18 cellular contexts compared by ENCODE assay signal in genomic region chr13:18947376-18947977, GRCh38.
A peak's percentile ranks its signal among the peaks of the same experiment; 100 is the strongest.
DNase-seq lines count a peak whose midpoint lies in the region; ATAC-seq and TF ChIP-seq lines count a peak whose summit lies in the region.
"Had no signal": no experiment of that assay in that cellular context is flagged by ENCODE, and none has a peak within 500 bp of the region (broad histone marks: within the 10 kb centered on the region; RNA-seq: fewer than 3 reads in every experiment).

No MANE protein-coding gene starts in this region.

- H3K36me3 Mint-ChIP-seq in activated CD4-positive, alpha-beta T cell treated with anti-CD3 and anti-CD28 coated beads, Interleukin-2, amount 10 ng/mL, durations not matched to agents 24 days and 14 days (ENCODE audit: low read depth) = no peaks in the 10 kb centered on the region
- no peaks in the 10 kb centered on the region for H3K36me3 Mint-ChIP-seq in activated CD4-positive, alpha-beta T cell treated with anti-CD3 and anti-CD28 coated beads for 36 hours (ENCODE audit: low read depth)
- no peaks in the 10 kb centered on the region for H3K36me3 Mint-ChIP-seq in neural progenitor cell
- H3K36me3 Mint-ChIP-seq: CD14-positive monocyte; CD4-positive, alpha-beta memory T cell had no signal

- no peaks in the 10 kb centered on the region for H3K9me3 Mint-ChIP-seq in activated CD4-positive, alpha-beta T cell treated with anti-CD3 and anti-CD28 coated beads, Interleukin-2, amount 10 ng/mL, durations not matched to agents 24 days and 14 days
- H3K9me3 Mint-ChIP-seq in activated CD4-positive, alpha-beta T cell treated with anti-CD3 and anti-CD28 coated beads for 36 hours (ENCODE audit: low read depth) = no peaks in the 10 kb centered on the region
- peaks cover 43% of the 10 kb centered on the region for H3K9me3 Mint-ChIP-seq in neural progenitor cell

- H3K4me3 ChIP-seq in HEK293 (ENCODE audit: low read depth, low read length) = no peak overlapping the region
- no peak overlapping the region for H3K4me3 ChIP-seq in neural progenitor cell
- no peak overlapping the region for H3K4me3 ChIP-seq in effector memory CD4-positive, alpha-beta T cell (ENCODE audit: insufficient read depth, low read depth, low read length, poor library complexity, severe bottlenecking)
- H3K4me3 ChIP-seq: A549, BLaER1 had no signal

- H3K27ac Mint-ChIP-seq in activated CD4-positive, alpha-beta T cell treated with anti-CD3 and anti-CD28 coated beads, Interleukin-2, amount 10 ng/mL, durations not matched to agents 24 days and 14 days = no peak overlapping the region
- H3K27ac Mint-ChIP-seq in activated CD4-positive, alpha-beta T cell treated with anti-CD3 and anti-CD28 coated beads for 36 hours = no peak overlapping the region
- no peak overlapping the region for H3K27ac Mint-ChIP-seq in neural progenitor cell
- H3K27ac Mint-ChIP-seq: CD14-positive monocyte, H9 had no signal

- H3K4me2 ChIP-seq in neural progenitor cell = no peak overlapping the region
- H3K4me2 ChIP-seq: A549, BLaER1 had no signal

- no peak for ATAC-seq in activated CD4-positive, alpha-beta T cell treated with anti-CD3 and anti-CD28 coated beads for 36 hours
- no peak for ATAC-seq in sciatic nerve
- no peak for ATAC-seq in HG03045 (IDR thresholded peaks at IDR 0.05; ENCODE audit: unreplicated experiment)
- ATAC-seq: A549 had no signal

- DNase-seq in activated CD4-positive, alpha-beta T cell treated with anti-CD3 and anti-CD28 coated beads, Interleukin-2, amount 10 ng/mL, durations not matched to agents 24 days and 14 days = peak; percentile 25
- no peak for DNase-seq in activated CD4-positive, alpha-beta T cell treated with anti-CD3 and anti-CD28 coated beads for 36 hours
- DNase-seq in neural progenitor cell (ENCODE audit: low spot score) (no peak), sciatic nerve (ENCODE audit: low spot score) (peak; percentile 39), OCI-M2 (lab: John Stamatoyannopoulos, UW; ENCODE audit: unreplicated experiment) (no peak)
- DNase-seq in effector memory CD4-positive, alpha-beta T cell = no peak
- DNase-seq: AML-193; CD4-positive, alpha-beta memory T cell; DMS153; DMS79; GDM1; H9 had no signal

- no peaks in the 10 kb centered on the region for H3K36me3 ChIP-seq in HEK293 (ENCODE audit: control insufficient read depth in 2 of 2, insufficient read depth in 1 of 2, low read length in 2 of 2)
- no peaks in the 10 kb centered on the region for H3K36me3 ChIP-seq in neural progenitor cell
- no peaks in the 10 kb centered on the region for H3K36me3 ChIP-seq in effector memory CD4-positive, alpha-beta T cell (ENCODE audit: control insufficient read depth, insufficient read depth, low read length)
- H3K36me3 ChIP-seq: BLaER1 had no signal

- no peak overlapping the region for H3K4me3 Mint-ChIP-seq in activated CD4-positive, alpha-beta T cell treated with anti-CD3 and anti-CD28 coated beads, Interleukin-2, amount 10 ng/mL, durations not matched to agents 24 days and 14 days
- H3K4me3 Mint-ChIP-seq in activated CD4-positive, alpha-beta T cell treated with anti-CD3 and anti-CD28 coated beads for 36 hours = no peak overlapping the region
- H3K4me3 Mint-ChIP-seq in neural progenitor cell = peak overlapping the region; percentile 30
- H3K4me3 Mint-ChIP-seq: CD14-positive monocyte; CD4-positive, alpha-beta memory T cell had no signal

- POLR2A ChIA-PET in activated CD4-positive, alpha-beta T cell treated with anti-CD3 and anti-CD28 coated beads for 36 hours (lab: Charles Lee) = no interaction called here
- POLR2A ChIA-PET in HEK293 (lab: Yijun Ruan, JAX) = no interaction called here

- H3F3A ChIP-seq in neural progenitor cell (ENCODE audit: low read depth) = no peaks in the 10 kb centered on the region

- no peaks in the 10 kb centered on the region for H3K4me1 Mint-ChIP-seq in activated CD4-positive, alpha-beta T cell treated with anti-CD3 and anti-CD28 coated beads, Interleukin-2, amount 10 ng/mL, durations not matched to agents 24 days and 14 days
- H3K4me1 Mint-ChIP-seq in activated CD4-positive, alpha-beta T cell treated with anti-CD3 and anti-CD28 coated beads for 36 hours = no peaks in the 10 kb centered on the region
- no peaks in the 10 kb centered on the region for H3K4me1 Mint-ChIP-seq in neural progenitor cell
- H3K4me1 Mint-ChIP-seq: CD14-positive monocyte; CD4-positive, alpha-beta memory T cell; H9 had no signal

- H3K27me3 Mint-ChIP-seq in activated CD4-positive, alpha-beta T cell treated with anti-CD3 and anti-CD28 coated beads, Interleukin-2, amount 10 ng/mL, durations not matched to agents 24 days and 14 days = no peaks in the 10 kb centered on the region
- no peaks in the 10 kb centered on the region for H3K27me3 Mint-ChIP-seq in activated CD4-positive, alpha-beta T cell treated with anti-CD3 and anti-CD28 coated beads for 36 hours
- H3K27me3 Mint-ChIP-seq in neural progenitor cell (ENCODE audit: insufficient read depth, low read depth) = peaks cover 9% of the 10 kb centered on the region

- TF ChIP-seq CTCF in HEK293 (tag by site-specific recombination; IDR thresholded peaks at IDR 0.05) (no peak), neural progenitor cell (IDR thresholded peaks at IDR 0.05) (no peak)

- intact Hi-C loops in activated CD4-positive, alpha-beta T cell treated with anti-CD3 and anti-CD28 coated beads, Interleukin-2, amount 10 ng/mL, durations not matched to agents 24 days and 14 days (cut with micrococcal nuclease) = no loop called here
- intact Hi-C loops in activated CD4-positive, alpha-beta T cell treated with anti-CD3 and anti-CD28 coated beads for 36 hours (cut with DNase I, micrococcal nuclease) = no loop called here
- intact Hi-C loops in sciatic nerve (cut with DNase I) = no loop called here

- no peak overlapping the region for H2AFZ ChIP-seq in neural progenitor cell (replicated peaks)

- no peak overlapping the region for H3K9ac ChIP-seq in neural progenitor cell
- H3K9ac ChIP-seq: BLaER1 had no signal

- H3K4me1 ChIP-seq in HEK293 (ENCODE audit: control insufficient read depth, insufficient read depth, low read length) = no peaks in the 10 kb centered on the region
- no peaks in the 10 kb centered on the region for H3K4me1 ChIP-seq in neural progenitor cell
- no peaks in the 10 kb centered on the region for H3K4me1 ChIP-seq in effector memory CD4-positive, alpha-beta T cell (ENCODE audit: control insufficient read depth, insufficient read depth, low read length, poor library complexity, severe bottlenecking)
- H3K4me1 ChIP-seq: A549, BLaER1 had no signal

- H3K27me3 ChIP-seq in neural progenitor cell = no peaks in the 10 kb centered on the region
- no peaks in the 10 kb centered on the region for H3K27me3 ChIP-seq in effector memory CD4-positive, alpha-beta T cell (replicated peaks; ENCODE audit: control insufficient read depth, insufficient read depth, low read length, poor library complexity, severe bottlenecking)
- H3K27me3 ChIP-seq: BLaER1 had no signal

- CTCF ChIA-PET in activated CD4-positive, alpha-beta T cell treated with anti-CD3 and anti-CD28 coated beads for 36 hours (lab: Charles Lee) = no interaction called here
- CTCF ChIA-PET in HEK293 (lab: Yijun Ruan, JAX) = no interaction called here

- no peaks in the 10 kb centered on the region for H3K79me2 ChIP-seq in neural progenitor cell (ENCODE audit: low read depth)

- H3K27ac ChIP-seq in HEK293 (ENCODE audit: extremely low read depth, low read depth, low read length) (no peak overlapping the region), neural progenitor cell (no peak overlapping the region)
- H3K27ac ChIP-seq in effector memory CD4-positive, alpha-beta T cell (ENCODE audit: insufficient read depth, low read length, poor library complexity, severe bottlenecking) = no peak overlapping the region
- H3K27ac ChIP-seq: 22Rv1, A549, BLaER1 had no signal

- H3K9me3 ChIP-seq in HEK293 (ENCODE audit: control insufficient read depth, insufficient read depth, low read depth, low read length) = no peaks in the 10 kb centered on the region
- H3K9me3 ChIP-seq in neural progenitor cell (ENCODE audit: low read depth) = peaks cover 6% of the 10 kb centered on the region
- no peaks in the 10 kb centered on the region for H3K9me3 ChIP-seq in effector memory CD4-positive, alpha-beta T cell (ENCODE audit: control insufficient read depth, low read length)
- H3K9me3 ChIP-seq: A549, BLaER1 had no signal

- H4K20me1 ChIP-seq in neural progenitor cell (ENCODE audit: low read depth) = no peaks in the 10 kb centered on the region
- H4K20me1 ChIP-seq: BLaER1 had no signal

TF ChIP-seq in HEK293, 187 proteins besides CTCF, POLR2A, EP300 and RAD21:
- TF ChIP-seq ZNF701 (tag by site-specific recombination; IDR thresholded peaks at IDR 0.05) (no peak), EGR2 (tag by site-specific recombination; IDR thresholded peaks at IDR 0.05; ENCODE audit: low read depth) (peak; percentile 52; the same call in 1 of the 2 replicates)

Comparison
In these comparisons a context has a peak if more than half of its experiments do, and no peak if none do; other contexts are left out.
1. DNase-seq: peak in activated CD4-positive, alpha-beta T cell treated with anti-CD3 and anti-CD28 coated beads, Interleukin-2, amount 10 ng/mL, durations not matched to agents 24 days and 14 days (single experiment) and sciatic nerve (single experiment); none in activated CD4-positive, alpha-beta T cell treated with anti-CD3 and anti-CD28 coated beads for 36 hours (single experiment), neural progenitor cell (single experiment), OCI-M2 (single experiment) and effector memory CD4-positive, alpha-beta T cell (0 of 3).